ENCODE assay signal across 22 cellular contexts in genomic region chr4:73885570-73886230, GRCh38. TPM values are rescaled to one million over a fixed set of nuclear protein-coding genes. Genes with fewer than 3 reads are reported as not detected.
DNase-seq lines count a peak whose midpoint lies in the region; ATAC-seq and TF ChIP-seq lines count a peak whose summit lies in the region.
"Had no signal": no experiment of that assay in that cellular context is flagged by ENCODE, and none has a peak within 500 bp of the region (broad histone marks: within the 10 kb centered on the region; RNA-seq: fewer than 3 reads in every experiment).

No MANE protein-coding gene starts in this region.

- TF ChIP-seq EP300 in stomach (IDR thresholded peaks at IDR 0.05), result no peak

- intact Hi-C loops in stomach (cut with DNase I; ENCODE audit: low total_unique reads), result no loop called here

- DNase-seq in DND-41 (no peak), HT1080 (ENCODE audit: low read depth) (peak; percentile 71), astrocyte of the spinal cord (ENCODE audit: low read depth, low spot score) (peak; percentile 66), kidney tubule cell (ENCODE audit: low spot score) (peak; percentile 37), NCI-H526 treated with DMSO at 0.1 percent for 48 hours (lab: John Stamatoyannopoulos, UW) (no peak), NCI-H524 treated with DMSO at 0.1 percent for 48 hours (lab: John Stamatoyannopoulos, UW) (no peak), stomach (no peak), NCI-H2107 (lab: John Stamatoyannopoulos, UW) (no peak)
- DNase-seq: activated CD4-positive, alpha-beta T cell treated with anti-CD3 and anti-CD28 coated beads, Interleukin-2, amount 50 U/mL, for 1 hour; activated CD8-positive, alpha-beta memory T cell treated with anti-CD3 and anti-CD28 coated beads, Interleukin-2, amount 50 U/mL, for 4 hours; activated effector memory CD4-positive, alpha-beta T cell treated with anti-CD3 and anti-CD28 coated beads, Interleukin-2, amount 50 U/mL, for 16 hours; central memory CD4-positive, alpha-beta T cell; DMS79; lower lobe of right lung; NCI-H187; NCI-H446 treated with DMSO at 0.1 percent for 48 hours; occipital lobe; RPMI8226; SW 1271 had no signal

- H3K9me3 ChIP-seq in DND-41 (ENCODE audit: insufficient read depth, low read length, severe bottlenecking), result no peaks in the 10 kb centered on the region
- no peaks in the 10 kb centered on the region for H3K9me3 ChIP-seq in stomach
- H3K9me3 ChIP-seq: esophagus muscularis mucosa, lower lobe of right lung, right atrium auricular region, suprapubic skin had no signal

- H3K27me3 ChIP-seq in DND-41 (ENCODE audit: insufficient read depth, low read length, poor library complexity) (no peaks in the 10 kb centered on the region), stomach (no peaks in the 10 kb centered on the region)
- H3K27me3 ChIP-seq: right atrium auricular region had no signal

- no peaks in the 10 kb centered on the region for H3K36me3 ChIP-seq in DND-41 (ENCODE audit: insufficient read depth, low read length)
- no peaks in the 10 kb centered on the region for H3K36me3 ChIP-seq in stomach
- H3K36me3 ChIP-seq: esophagus muscularis mucosa, lower lobe of right lung, right atrium auricular region, suprapubic skin had no signal

- WGBS in stomach, 5 donors, result 76 to 83% (median 81%) methylated on average over 3 of the region's 3 CpGs

- H3K4me2 ChIP-seq in DND-41 (ENCODE audit: insufficient read depth, low read length), result no peak overlapping the region

- H3K9ac ChIP-seq in DND-41 (ENCODE audit: low read depth, low read length), result no peak overlapping the region

- no peak for ATAC-seq in DND-41 (ENCODE audit: insufficient read depth, low read depth)
- ATAC-seq: lower lobe of right lung had no signal

- in situ Hi-C loops in astrocyte of the spinal cord (cut with HindIII; ENCODE audit: low sequenced_read_pairs), result no loop called here

- no peak for TF ChIP-seq POLR2A in stomach (IDR thresholded peaks at IDR 0.05)

- H3K4me1 ChIP-seq in DND-41 (ENCODE audit: insufficient read depth, low read length) (peaks cover 16% of the 10 kb centered on the region), stomach (no peaks in the 10 kb centered on the region)
- H3K4me1 ChIP-seq: esophagus muscularis mucosa, lower lobe of right lung, right atrium auricular region, suprapubic skin had no signal

- no peaks in the 10 kb centered on the region for H3K79me2 ChIP-seq in DND-41 (ENCODE audit: insufficient read depth, low read length)

- H2AFZ ChIP-seq in DND-41 (ENCODE audit: low read depth, low read length), result peak overlapping the region; percentile 23; the same call in 1 of the 2 replicates

- H3K27ac ChIP-seq in DND-41 (ENCODE audit: low read length) (no peak overlapping the region), stomach (no peak overlapping the region)
- H3K27ac ChIP-seq: esophagus muscularis mucosa, lower lobe of right lung, right atrium auricular region, suprapubic skin had no signal

- no peak overlapping the region for H3K4me3 ChIP-seq in DND-41 (ENCODE audit: low read depth in 1 of 2, low read length in 2 of 2)
- no peak overlapping the region for H3K4me3 ChIP-seq in astrocyte of the spinal cord (ENCODE audit: low read depth, low read length)
- no peak overlapping the region for H3K4me3 ChIP-seq in stomach
- H3K4me3 ChIP-seq: esophagus muscularis mucosa, lower lobe of right lung, right atrium auricular region, suprapubic skin had no signal

- H4K20me1 ChIP-seq in DND-41 (ENCODE audit: insufficient read depth, low read length), result no peaks in the 10 kb centered on the region

- no peak for TF ChIP-seq CTCF in DND-41 (IDR thresholded peaks at IDR 0.05; ENCODE audit: borderline replicate concordance, extremely low read depth, low read length, poor library complexity, severe bottlenecking)
- TF ChIP-seq CTCF in astrocyte of the spinal cord (IDR thresholded peaks at IDR 0.05; ENCODE audit: low read depth, low read length), result no peak
- TF ChIP-seq CTCF in stomach (IDR thresholded peaks at IDR 0.05), result no peak

RNA-seq across cellular contexts. Expression of gene CXCL1, which starts 16.5 kb away (rescaled TPM):
- total RNA-seq in HT1080 (2014; rRNA removed; shearing (Covaris generic)), result not detected in 2 replicates
- polyA plus RNA-seq in HT1080 (2015; cell fraction: cytosol; rRNA removed), result 0.17 TPM in 1 of 2 replicates, not detected in the other
- not detected in 2 replicates for polyA plus RNA-seq in HT1080 (2015; cell fraction: nucleus; rRNA removed)
- 10 to 100 TPM in 2 of 5 donors, 1 to 10 TPM in 3; 1.8 to 56.0 (median 2.3) TPM for total RNA-seq in stomach
- 10 to 100 TPM; 33.6 to 62.1 (median 38.2) TPM for polyA plus RNA-seq in stomach

RNA-seq across cellular contexts. Expression of gene PF4V1, which starts 32.6 kb away (rescaled TPM):
- not detected in 2 replicates for total RNA-seq in HT1080 (2014; rRNA removed; shearing (Covaris generic))
- not detected in 2 replicates for polyA plus RNA-seq in HT1080 (2015; cell fraction: cytosol; rRNA removed)
- not detected in 2 replicates for polyA plus RNA-seq in HT1080 (2015; cell fraction: nucleus; rRNA removed)
- total RNA-seq in stomach, result not detected
- polyA plus RNA-seq in stomach, result not detected
- total RNA-seq: esophagus muscularis mucosa, lower lobe of right lung, right atrium auricular region, suprapubic skin had no signal

RNA-seq across cellular contexts. Expression of gene CXCL6, which starts 49.2 kb away (rescaled TPM):
- total RNA-seq in HT1080 (2014; rRNA removed; shearing (Covaris generic)), result not detected in 2 replicates
- not detected in 2 replicates for polyA plus RNA-seq in HT1080 (2015; cell fraction: cytosol; rRNA removed)
- not detected in 2 replicates for polyA plus RNA-seq in HT1080 (2015; cell fraction: nucleus; rRNA removed)
- total RNA-seq in stomach, result 1 to 10 TPM in 1 of 5 donors, under 1 TPM in 1, not detected in 3; 0.18 to 4.3 TPM
- 1 to 10 TPM; 1.2 to 4.7 (median 2.1) TPM for polyA plus RNA-seq in stomach
- total RNA-seq: suprapubic skin had no signal

Comparison
In these comparisons a context has a peak if more than half of its experiments do, and no peak if none do; other contexts are left out.
1. DNase-seq: peak in HT1080 (single experiment), astrocyte of the spinal cord (single experiment) and kidney tubule cell (single experiment); none in DND-41 (single experiment), NCI-H526 treated with DMSO at 0.1 percent for 48 hours (single experiment), NCI-H524 treated with DMSO at 0.1 percent for 48 hours (single experiment), stomach (single experiment) and NCI-H2107 (single experiment).